In the genomic region with DNA sequence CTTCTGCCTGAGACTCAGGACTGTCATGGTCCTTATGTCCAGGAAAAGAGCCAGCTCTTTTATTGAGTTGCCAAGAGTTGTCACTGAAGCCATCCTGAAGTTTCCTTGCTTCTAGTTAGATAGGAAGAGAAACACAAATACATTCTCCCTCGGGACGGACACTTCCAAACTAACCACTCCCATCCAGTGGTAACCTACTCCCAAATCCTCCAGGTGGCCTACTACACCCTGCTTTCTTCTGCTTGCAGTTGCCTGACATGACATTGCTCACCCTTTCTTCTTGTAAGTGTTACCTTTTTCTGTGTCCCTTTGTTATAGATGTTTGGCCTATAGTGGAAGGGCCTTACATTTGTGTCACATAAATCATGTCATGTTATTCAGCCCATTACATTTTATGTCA, we compare ENCODE assay signal across 1 cellular context.
TF ChIP-seq lines count a peak whose summit lies in the region.

No MANE protein-coding gene starts in this region.

TF ChIP-seq in WTC11, 78 proteins besides CTCF, POLR2A, EP300 and RAD21 (continued from another document):
- TF ChIP-seq, protein P1, sequence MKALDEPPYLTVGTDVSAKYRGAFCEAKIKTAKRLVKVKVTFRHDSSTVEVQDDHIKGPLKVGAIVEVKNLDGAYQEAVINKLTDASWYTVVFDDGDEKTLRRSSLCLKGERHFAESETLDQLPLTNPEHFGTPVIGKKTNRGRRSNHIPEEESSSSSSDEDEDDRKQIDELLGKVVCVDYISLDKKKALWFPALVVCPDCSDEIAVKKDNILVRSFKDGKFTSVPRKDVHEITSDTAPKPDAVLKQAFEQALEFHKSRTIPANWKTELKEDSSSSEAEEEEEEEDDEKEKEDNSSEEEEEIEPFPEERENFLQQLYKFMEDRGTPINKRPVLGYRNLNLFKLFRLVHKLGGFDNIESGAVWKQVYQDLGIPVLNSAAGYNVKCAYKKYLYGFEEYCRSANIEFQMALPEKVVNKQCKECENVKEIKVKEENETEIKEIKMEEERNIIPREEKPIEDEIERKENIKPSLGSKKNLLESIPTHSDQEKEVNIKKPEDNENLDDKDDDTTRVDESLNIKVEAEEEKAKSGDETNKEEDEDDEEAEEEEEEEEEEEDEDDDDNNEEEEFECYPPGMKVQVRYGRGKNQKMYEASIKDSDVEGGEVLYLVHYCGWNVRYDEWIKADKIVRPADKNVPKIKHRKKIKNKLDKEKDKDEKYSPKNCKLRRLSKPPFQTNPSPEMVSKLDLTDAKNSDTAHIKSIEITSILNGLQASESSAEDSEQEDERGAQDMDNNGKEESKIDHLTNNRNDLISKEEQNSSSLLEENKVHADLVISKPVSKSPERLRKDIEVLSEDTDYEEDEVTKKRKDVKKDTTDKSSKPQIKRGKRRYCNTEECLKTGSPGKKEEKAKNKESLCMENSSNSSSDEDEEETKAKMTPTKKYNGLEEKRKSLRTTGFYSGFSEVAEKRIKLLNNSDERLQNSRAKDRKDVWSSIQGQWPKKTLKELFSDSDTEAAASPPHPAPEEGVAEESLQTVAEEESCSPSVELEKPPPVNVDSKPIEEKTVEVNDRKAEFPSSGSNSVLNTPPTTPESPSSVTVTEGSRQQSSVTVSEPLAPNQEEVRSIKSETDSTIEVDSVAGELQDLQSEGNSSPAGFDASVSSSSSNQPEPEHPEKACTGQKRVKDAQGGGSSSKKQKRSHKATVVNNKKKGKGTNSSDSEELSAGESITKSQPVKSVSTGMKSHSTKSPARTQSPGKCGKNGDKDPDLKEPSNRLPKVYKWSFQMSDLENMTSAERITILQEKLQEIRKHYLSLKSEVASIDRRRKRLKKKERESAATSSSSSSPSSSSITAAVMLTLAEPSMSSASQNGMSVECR (CRISPR knock-in tag; IDR thresholded peaks at IDR 0.05; ENCODE audit: borderline replicate concordance), result no peak
- no peak for TF ChIP-seq SOX15 (CRISPR knock-in tag; IDR thresholded peaks at IDR 0.05)
- TF ChIP-seq NFATC4 (CRISPR knock-in tag; IDR thresholded peaks at IDR 0.05), result no peak
- no peak for TF ChIP-seq ERG (CRISPR knock-in tag; IDR thresholded peaks at IDR 0.05)
- TF ChIP-seq ZNF138 (CRISPR knock-in tag; conservative IDR thresholded peaks at IDR 0.05), result no peak
- TF ChIP-seq, protein P2, sequence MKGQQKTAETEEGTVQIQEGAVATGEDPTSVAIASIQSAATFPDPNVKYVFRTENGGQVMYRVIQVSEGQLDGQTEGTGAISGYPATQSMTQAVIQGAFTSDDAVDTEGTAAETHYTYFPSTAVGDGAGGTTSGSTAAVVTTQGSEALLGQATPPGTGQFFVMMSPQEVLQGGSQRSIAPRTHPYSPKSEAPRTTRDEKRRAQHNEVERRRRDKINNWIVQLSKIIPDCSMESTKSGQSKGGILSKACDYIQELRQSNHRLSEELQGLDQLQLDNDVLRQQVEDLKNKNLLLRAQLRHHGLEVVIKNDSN (CRISPR knock-in tag; IDR thresholded peaks at IDR 0.05), result no peak
- no peak for TF ChIP-seq GRHL2 (CRISPR knock-in tag; IDR thresholded peaks at IDR 0.05; ENCODE audit: insufficient replicate concordance, severe bottlenecking)
- no peak for TF ChIP-seq EMX1 (CRISPR knock-in tag; IDR thresholded peaks at IDR 0.05)
- TF ChIP-seq STAT6 (CRISPR knock-in tag; conservative IDR thresholded peaks at IDR 0.05; ENCODE audit: low read depth), result no peak
- TF ChIP-seq TEAD1 (CRISPR knock-in tag; IDR thresholded peaks at IDR 0.05), result no peak
TF ChIP-seq in WTC11: peak in this region for 0.
